In genomic region chr19:58386576-58387337, GRCh38 we compare ENCODE assay signal across 1 cellular context.
TF ChIP-seq lines count a peak whose summit lies in the region.

Gene RPS5, plus strand, starts transcription at chr19:58387269. Its CDS starts 869 bp downstream, at chr19:58388138.

TF ChIP-seq in K562, 482 proteins besides CTCF, POLR2A, EP300 and RAD21 (continued from another document and continues in another):
- TF ChIP-seq ZFP91 (CRISPR knock-in tag; IDR thresholded peaks at IDR 0.05) (no peak), NR2C2 (CRISPR knock-in tag; IDR thresholded peaks at IDR 0.05) (peak; percentile 99), NR2C2 (tag; IDR thresholded peaks at IDR 0.05) (peak; percentile 100), TARDBP (IDR thresholded peaks at IDR 0.05) (peak; percentile 31; the same call in 1 of the 2 replicates), GTF2B (IDR thresholded peaks at IDR 0.05; ENCODE audit: extremely low read depth, insufficient read length) (peak; percentile 75), BACH1 (tag; IDR thresholded peaks at IDR 0.05) (no peak), TCFL5 (CRISPR knock-in tag; conservative IDR thresholded peaks at IDR 0.05) (no peak), POLR2G (IDR thresholded peaks at IDR 0.05; ENCODE audit: low read depth, low read length) (peak; percentile 96), ZBTB2 (IDR thresholded peaks at IDR 0.05) (peak; percentile 96), PCBP1 (IDR thresholded peaks at IDR 0.05; ENCODE audit: low read depth, low read length, poor library complexity, severe bottlenecking) (peak; percentile 53), TRIM25 (IDR thresholded peaks at IDR 0.05; ENCODE audit: borderline replicate concordance) (no peak), ZNF311 (CRISPR knock-in tag; IDR thresholded peaks at IDR 0.05) (no peak), LCOR (CRISPR knock-in tag; IDR thresholded peaks at IDR 0.05) (peak; percentile 83), ZNF445 (CRISPR knock-in tag; IDR thresholded peaks at IDR 0.05; ENCODE audit: low read depth) (no peak), CEBPG (CRISPR knock-in tag; IDR thresholded peaks at IDR 0.05) (peak; percentile 59; the same call in 1 of the 2 replicates), CEBPG (tag; conservative IDR thresholded peaks at IDR 0.05 in 1 of 2, IDR thresholded peaks at IDR 0.05 in 1 of 2) (peak; percentile 32 to 56; a peak in 2 of 4 replicates), FUS (optimal IDR thresholded peaks at IDR 0.05; ENCODE audit: low read depth, low read length) (no peak), MCM7 (IDR thresholded peaks at IDR 0.05) (no peak), BRD9 (IDR thresholded peaks at IDR 0.05; ENCODE audit: low read depth, partially characterized antibody) (no peak), RNF219 (CRISPR knock-in tag; IDR thresholded peaks at IDR 0.05) (no peak), TCF15 (CRISPR knock-in tag; IDR thresholded peaks at IDR 0.05) (no peak), CREB5 (CRISPR knock-in tag; IDR thresholded peaks at IDR 0.05) (no peak), HNRNPLL (IDR thresholded peaks at IDR 0.05; ENCODE audit: low read depth, low read length, poor library complexity, severe bottlenecking) (peak; percentile 70), NUFIP1 (IDR thresholded peaks at IDR 0.05; ENCODE audit: partially characterized antibody) (no peak), ZNF740 (CRISPR knock-in tag; IDR thresholded peaks at IDR 0.05) (no peak), ZNF740 (tag; IDR thresholded peaks at IDR 0.05) (no peak), YBX1 (IDR thresholded peaks at IDR 0.05) (no peak), ZNF77 (CRISPR knock-in tag; IDR thresholded peaks at IDR 0.05) (no peak), PURB (CRISPR knock-in tag; IDR thresholded peaks at IDR 0.05; ENCODE audit: low read depth) (no peak), DDX20 (tag; IDR thresholded peaks at IDR 0.05; ENCODE audit: low read depth) (no peak), MCM2 (IDR thresholded peaks at IDR 0.05; ENCODE audit: low read depth) (no peak), THRA (IDR thresholded peaks at IDR 0.05) (no peak), ILF3 (IDR thresholded peaks at IDR 0.05; ENCODE audit: borderline replicate concordance) (no peak), ZNF232 (CRISPR knock-in tag; IDR thresholded peaks at IDR 0.05) (no peak), CHD7 (IDR thresholded peaks at IDR 0.05; ENCODE audit: low read depth, low read length) (peak; percentile 32), ZNF830 (CRISPR knock-in tag; IDR thresholded peaks at IDR 0.05) (no peak), NFXL1 (CRISPR knock-in tag; IDR thresholded peaks at IDR 0.05) (no peak), MTA3 (IDR thresholded peaks at IDR 0.05; ENCODE audit: borderline replicate concordance) (peak; percentile 98)
